Comparison of ENCODE assay signal across 23 cellular contexts in the genomic region with DNA sequence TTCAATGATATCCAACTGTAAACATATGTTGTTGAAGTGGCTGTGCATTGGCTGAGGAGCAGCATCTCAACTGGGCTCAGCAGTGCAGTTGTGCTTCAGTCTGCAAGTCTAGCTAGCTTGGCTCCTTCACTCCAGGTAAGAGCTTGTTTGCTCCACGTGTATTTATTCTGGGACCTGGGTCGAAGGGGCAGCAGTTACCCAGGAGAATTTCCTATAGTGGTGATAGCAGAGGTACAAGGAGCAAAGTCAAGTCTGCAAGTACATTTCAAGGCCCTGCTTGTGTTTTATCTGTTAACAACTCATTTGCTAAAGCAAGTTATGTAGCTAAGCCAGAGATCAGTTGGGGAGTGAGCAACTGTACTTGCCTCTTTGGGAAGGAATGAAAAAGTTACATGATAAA.
A peak's percentile ranks its signal among the peaks of the same experiment; 100 is the strongest.
DNase-seq lines count a peak whose midpoint lies in the region; ATAC-seq, FAIRE-seq and TF ChIP-seq lines count a peak whose summit lies in the region.
"Had no signal": no experiment of that assay in that cellular context is flagged by ENCODE, and none has a peak within 500 bp of the region (broad histone marks: within the 10 kb centered on the region; RNA-seq: fewer than 3 reads in every experiment).

No MANE protein-coding gene starts in this region.

- no peaks in the 10 kb centered on the region for H3K27me3 ChIP-seq in dorsolateral prefrontal cortex
- H3K27me3 ChIP-seq: BLaER1 treated with 17β-estradiol and CSF1 and Interleukin-3, amounts not matched to agents 10 nM and 100 nM had no signal

- intact Hi-C loops in dorsolateral prefrontal cortex (cut with DNase I) (no loop called here), left colon (cut with DNase I, micrococcal nuclease) (no loop called here)

- DNase-seq in HTR-8/SVneo (ENCODE audit: insufficient read length, low spot score) (no peak), dorsolateral prefrontal cortex (no peak), left colon (no peak), G401 (ENCODE audit: low spot score) (no peak)
- DNase-seq: AML-193; Caco-2; Calu3; CD4-positive, alpha-beta T cell; CD8-positive, alpha-beta T cell; DMS79 treated with DMSO at 0.1 percent for 48 hours; GDM1 had no signal

- peak; percentile 28 for FAIRE-seq in HTR-8/SVneo (lab: Jason Lieb, UNC)
- FAIRE-seq: A549, D721Med, GM12878, GM12892, GM18507, GM19239 had no signal

- H3K27ac ChIP-seq in dorsolateral prefrontal cortex (peak overlapping the region in 39 of 59 donors; percentile 2 to 82 (median 54)), temporal lobe (ENCODE audit: low read depth, low read length) (peak overlapping the region; percentile 36)
- H3K27ac ChIP-seq: 22Rv1; A549; BLaER1 treated with 17β-estradiol and CSF1 and Interleukin-3, amounts not matched to agents 10 nM and 100 nM; C4-2B had no signal

- H3K4me3 ChIP-seq in dorsolateral prefrontal cortex = no peak overlapping the region
- H3K4me3 ChIP-seq: A549; BLaER1 treated with 17β-estradiol and CSF1 and Interleukin-3, amounts not matched to agents 10 nM and 100 nM; GM12878 had no signal

- no peak for TF ChIP-seq CTCF in dorsolateral prefrontal cortex (IDR thresholded peaks at IDR 0.05 in 54 of 56, conservative IDR thresholded peaks at IDR 0.05 in 2 of 56; ENCODE audit: low read depth in 1 of 56, partially characterized antibody in 56 of 56)

- in situ Hi-C loops in G401 (cut with HindIII; ENCODE audit: low sequenced_read_pairs) = no loop called here

- ATAC-seq in left colon = peak; percentile 50
- no peak for ATAC-seq in HG03025 (IDR thresholded peaks at IDR 0.05; ENCODE audit: low FRiP score, unreplicated experiment)
- ATAC-seq in GM18517 (IDR thresholded peaks at IDR 0.05; ENCODE audit: unreplicated experiment) = no peak
- ATAC-seq: A549; CD8-positive, alpha-beta T cell; GM12878 had no signal
